9 cellular contexts compared by ENCODE assay signal in genomic region chr3:16514021-16514700, GRCh38. TPM values are rescaled to one million over a fixed set of nuclear protein-coding genes. Genes with fewer than 3 reads are reported as not detected.
A peak's percentile ranks its signal among the peaks of the same experiment; 100 is the strongest.
DNase-seq lines count a peak whose midpoint lies in the region; ATAC-seq and TF ChIP-seq lines count a peak whose summit lies in the region.
"Had no signal": no experiment of that assay in that cellular context is flagged by ENCODE, and none has a peak within 500 bp of the region (broad histone marks: within the 10 kb centered on the region; RNA-seq: fewer than 3 reads in every experiment).

No MANE protein-coding gene starts in this region.

- no peak for TF ChIP-seq POLR2A in lower leg skin (IDR thresholded peaks at IDR 0.05)

- peaks cover 26% of the 10 kb centered on the region for H3K36me3 Mint-ChIP-seq in activated CD8-positive, alpha-beta T cell treated with anti-CD3 and anti-CD28 coated beads, Interleukin-2, amount 10 ng/mL, durations not matched to agents 7 days and 5 days (ENCODE audit: low read depth)

- DNase-seq in HFF-Myc (ENCODE audit: extremely low read depth, low read depth) (no peak), posterior vena cava (ENCODE audit: low spot score) (no peak), lower leg skin (ENCODE audit: low spot score in 2 of 2) (no peak), DMS153 (lab: John Stamatoyannopoulos, UW) (no peak), NCI-H2029 treated with DMSO at 0.1 percent for 48 hours (lab: John Stamatoyannopoulos, UW) (no peak)
- DNase-seq in activated CD8-positive, alpha-beta T cell treated with anti-CD3 and anti-CD28 coated beads, Interleukin-2, amount 10 ng/mL, durations not matched to agents 7 days and 5 days = no peak
- DNase-seq in stimulated activated naive CD8-positive, alpha-beta T cell treated with anti-CD3 and anti-CD28 coated beads, Interleukin-15, amount 100 ng/mL, for 72 hours = no peak
- DNase-seq: SIG-M5 had no signal

- POLR2A ChIA-PET in activated CD8-positive, alpha-beta T cell treated with anti-CD3 and anti-CD28 coated beads, Interleukin-2, amount 10 ng/mL, durations not matched to agents 7 days and 5 days (lab: Charles Lee) = interaction anchor here (1.2 to 1.4 kb wide), 3 partner anchors 9 to 47 kb away, joined by 3 read pairs; no protein-coding TSS in a partner anchor

- TF ChIP-seq CTCF in HFF-Myc (IDR thresholded peaks at IDR 0.05; ENCODE audit: low read depth, low read length, missing control alignments) (no peak), lower leg skin (IDR thresholded peaks at IDR 0.05) (no peak)

- H3K9me3 Mint-ChIP-seq in activated CD8-positive, alpha-beta T cell treated with anti-CD3 and anti-CD28 coated beads, Interleukin-2, amount 10 ng/mL, durations not matched to agents 7 days and 5 days (ENCODE audit: insufficient read depth) = peaks cover 9% of the 10 kb centered on the region
- H3K9me3 Mint-ChIP-seq in stimulated activated naive CD8-positive, alpha-beta T cell treated with anti-CD3 and anti-CD28 coated beads, Interleukin-15, amount 100 ng/mL, for 72 hours = peaks cover 15 to 16% of the 10 kb centered on the region in 2 donors

- peak overlapping the region; percentile 84 for H3K27ac Mint-ChIP-seq in activated CD8-positive, alpha-beta T cell treated with anti-CD3 and anti-CD28 coated beads, Interleukin-2, amount 10 ng/mL, durations not matched to agents 7 days and 5 days
- peak overlapping the region; percentile 65 to 89 for H3K27ac Mint-ChIP-seq in stimulated activated naive CD8-positive, alpha-beta T cell treated with anti-CD3 and anti-CD28 coated beads, Interleukin-15, amount 100 ng/mL, for 72 hours

- intact Hi-C loops in posterior vena cava (cut with DNase I) (loop anchor here in 1 of 2 donors (5.0 kb wide), 1 partner anchor 37 kb away; no protein-coding TSS in a partner anchor), lower leg skin (cut with DNase I; ENCODE audit: low total_unique reads) (no loop called here)

- peaks cover 73% of the 10 kb centered on the region for H3K4me1 Mint-ChIP-seq in activated CD8-positive, alpha-beta T cell treated with anti-CD3 and anti-CD28 coated beads, Interleukin-2, amount 10 ng/mL, durations not matched to agents 7 days and 5 days (ENCODE audit: low read depth)
- peaks cover 75% of the 10 kb centered on the region for H3K4me1 Mint-ChIP-seq in stimulated activated naive CD8-positive, alpha-beta T cell treated with anti-CD3 and anti-CD28 coated beads, Interleukin-15, amount 100 ng/mL, for 72 hours

- CTCF ChIA-PET in activated CD8-positive, alpha-beta T cell treated with anti-CD3 and anti-CD28 coated beads, Interleukin-2, amount 10 ng/mL, durations not matched to agents 7 days and 5 days (lab: Charles Lee) = no interaction called here

- H3K9me3 ChIP-seq in iPS-18c (ENCODE audit: control insufficient read depth, insufficient read depth, low read length) = no peaks in the 10 kb centered on the region

- no peak for ATAC-seq in activated CD8-positive, alpha-beta T cell treated with anti-CD3 and anti-CD28 coated beads, Interleukin-2, amount 10 ng/mL, durations not matched to agents 7 days and 5 days
- ATAC-seq in stimulated activated naive CD8-positive, alpha-beta T cell treated with anti-CD3 and anti-CD28 coated beads, Interleukin-15, amount 100 ng/mL, for 72 hours = no peak

- WGBS in lower leg skin, 2 donors = 61 to 63% methylated on average over 9 of the region's 9 CpGs

- H3K27me3 Mint-ChIP-seq in activated CD8-positive, alpha-beta T cell treated with anti-CD3 and anti-CD28 coated beads, Interleukin-2, amount 10 ng/mL, durations not matched to agents 7 days and 5 days (ENCODE audit: low read depth) = no peaks in the 10 kb centered on the region
- H3K27me3 Mint-ChIP-seq in stimulated activated naive CD8-positive, alpha-beta T cell treated with anti-CD3 and anti-CD28 coated beads, Interleukin-15, amount 100 ng/mL, for 72 hours = no peaks in the 10 kb centered on the region

- H3K4me3 Mint-ChIP-seq in activated CD8-positive, alpha-beta T cell treated with anti-CD3 and anti-CD28 coated beads, Interleukin-2, amount 10 ng/mL, durations not matched to agents 7 days and 5 days = peak overlapping the region; percentile 94
- peak overlapping the region; percentile 83 to 91 for H3K4me3 Mint-ChIP-seq in stimulated activated naive CD8-positive, alpha-beta T cell treated with anti-CD3 and anti-CD28 coated beads, Interleukin-15, amount 100 ng/mL, for 72 hours

- H3K4me3 ChIP-seq in HFF-Myc (replicated peaks; ENCODE audit: low read depth, low read length) (peak overlapping the region; percentile 87), iPS-18c (ENCODE audit: insufficient read depth, low read depth, low read length) (peak overlapping the region; percentile 40), lower leg skin (ENCODE audit: low read depth, poor library complexity, severe bottlenecking) (no peak overlapping the region)

RNA-seq across cellular contexts. Expression of gene RFTN1, which starts 0.7 kb away (rescaled TPM):
- total RNA-seq in activated CD8-positive, alpha-beta T cell treated with anti-CD3 and anti-CD28 coated beads, Interleukin-2, amount 10 ng/mL, durations not matched to agents 7 days and 5 days = 10 to 100 TPM; 59.9 to 63.4 TPM
- total RNA-seq in posterior vena cava (100 to 1,000 TPM in 1 of 2 donors, 10 to 100 TPM in 1; 72.2 to 102 TPM), lower leg skin (10 to 100 TPM; 11.2 to 39.5 (median 25.6) TPM)
